In genomic region chr12:49507139-49507538, GRCh38 we compare ENCODE assay signal across 13 cellular contexts. TPM values are rescaled to one million over a fixed set of nuclear protein-coding genes. Genes with fewer than 3 reads are reported as not detected.
A peak's percentile ranks its signal among the peaks of the same experiment; 100 is the strongest.
DNase-seq lines count a peak whose midpoint lies in the region; ATAC-seq lines count a peak whose summit lies in the region.
"Had no signal": no experiment of that assay in that cellular context is flagged by ENCODE, and none has a peak within 500 bp of the region (broad histone marks: within the 10 kb centered on the region; RNA-seq: fewer than 3 reads in every experiment).

No MANE protein-coding gene starts in this region.

- peak; percentile 75 for ATAC-seq in sciatic nerve
- no peak for ATAC-seq in HG03039 (IDR thresholded peaks at IDR 0.05; ENCODE audit: unreplicated experiment)
- no peak for ATAC-seq in HG03342 (IDR thresholded peaks at IDR 0.05; ENCODE audit: unreplicated experiment)

- peaks cover 22% of the 10 kb centered on the region for H3K36me3 ChIP-seq in SJCRH30
- H3K36me3 ChIP-seq: neural progenitor cell had no signal

- no peaks in the 10 kb centered on the region for H3K9me3 ChIP-seq in SJCRH30 (replicated peaks)
- H3K9me3 ChIP-seq: MG63 had no signal

- H3K27ac ChIP-seq in SJCRH30: peak overlapping the region; percentile 63
- H3K27ac ChIP-seq: neural progenitor cell had no signal

- H3K27me3 ChIP-seq in SJCRH30: no peaks in the 10 kb centered on the region
- H3K27me3 ChIP-seq: MG63, neural progenitor cell had no signal

- intact Hi-C loops in sciatic nerve (cut with DNase I): no loop called here

- no peak overlapping the region for H3K4me3 ChIP-seq in SJCRH30
- H3K4me3 ChIP-seq: MG63, neural progenitor cell had no signal

- H3K4me1 ChIP-seq in SJCRH30: peaks cover 22% of the 10 kb centered on the region
- H3K4me1 ChIP-seq: neural progenitor cell had no signal

- DNase-seq in ELR (ENCODE audit: low read depth) (peak; percentile 99), SJCRH30 (peak; percentile 71 to 76), fibroblast of gingiva (ENCODE audit: low read depth) (peak; percentile 57), sciatic nerve (ENCODE audit: low spot score) (no peak), DMS153 treated with DMSO at 0.1 percent for 48 hours (lab: John Stamatoyannopoulos, UW; ENCODE audit: unreplicated experiment) (no peak), NCI-H524 (lab: John Stamatoyannopoulos, UW) (no peak)
- DNase-seq: anterior cingulate cortex; islet precursor cell; MG63; stimulated activated naive CD4-positive, alpha-beta T cell treated with Interleukin-2 at 50 U/mL for 16 hours had no signal

RNA-seq across cellular contexts. Expression of gene KCNH3, which starts 31.7 kb away (rescaled TPM):
- total RNA-seq in SJCRH30 (2014; rRNA removed; shearing (Covaris generic)): 0.03 and 0.12 TPM in 2 replicates
- total RNA-seq in sciatic nerve: 0.27 TPM

Comparison
In these comparisons a context has a peak if more than half of its experiments do, and no peak if none do; other contexts are left out.
1. DNase-seq: peak in ELR (single experiment), SJCRH30 (2 of 2) and fibroblast of gingiva (single experiment); none in sciatic nerve (single experiment), DMS153 treated with DMSO at 0.1 percent for 48 hours (single experiment) and NCI-H524 (0 of 2).